Comparison of ENCODE assay signal across 8 cellular contexts in genomic region chr15:42490743-42491539, GRCh38. TPM values are rescaled to one million over a fixed set of nuclear protein-coding genes. Genes with fewer than 3 reads are reported as not detected.
DNase-seq lines count a peak whose midpoint lies in the region; ATAC-seq and TF ChIP-seq lines count a peak whose summit lies in the region.

Gene ZNF106 (minus strand): TSS chr15:42491141. CDS start chr15:42472289, 18,852 bp downstream.

- H3K27ac ChIP-seq in DND-41 (ENCODE audit: low read length) (peak within 1 kb of the TSS; percentile 88), ovary (peak within 1 kb of the TSS; percentile 85 to 87), thyroid gland (peak within 1 kb of the TSS; percentile 90 to 96 (median 94))

- no peak for TF ChIP-seq EP300 in ovary (IDR thresholded peaks at IDR 0.05)

- peak within 1 kb of the TSS; percentile 62 for H3K4me2 ChIP-seq in DND-41 (ENCODE audit: insufficient read depth, low read length)

- H3K4me3 ChIP-seq in DND-41 (ENCODE audit: low read depth in 1 of 2, low read length in 2 of 2) (peak within 1 kb of the TSS; percentile 44 to 76), HFF-Myc (replicated peaks; ENCODE audit: low read depth, low read length) (peak within 1 kb of the TSS; percentile 92), ovary (peak within 1 kb of the TSS; percentile 49), thyroid gland (replicated peaks in 1 of 3) (peak within 1 kb of the TSS; percentile 53 to 77 (median 60))

- H3K36me3 ChIP-seq in DND-41 (ENCODE audit: insufficient read depth, low read length) = no peaks in the 10 kb centered on the region
- no peaks in the 10 kb centered on the region for H3K36me3 ChIP-seq in ovary
- H3K36me3 ChIP-seq in thyroid gland = no peaks in the 10 kb centered on the region

- H3K27me3 ChIP-seq in DND-41 (ENCODE audit: insufficient read depth, low read length, poor library complexity) = no peaks in the 10 kb centered on the region
- H3K27me3 ChIP-seq in ovary = no peaks in the 10 kb centered on the region
- H3K27me3 ChIP-seq in thyroid gland = no peaks in the 10 kb centered on the region

- TF ChIP-seq CTCF in DND-41 (IDR thresholded peaks at IDR 0.05; ENCODE audit: borderline replicate concordance, extremely low read depth, low read length, poor library complexity, severe bottlenecking) (peak; percentile 7), HFF-Myc (IDR thresholded peaks at IDR 0.05; ENCODE audit: low read depth, low read length, missing control alignments) (no peak), ovary (IDR thresholded peaks at IDR 0.05) (peak in 1 of 3 donors; percentile 28), thyroid gland (IDR thresholded peaks at IDR 0.05) (peak in 1 of 6 experiments; percentile 9)

- H3K9ac ChIP-seq in DND-41 (ENCODE audit: low read depth, low read length) = peak within 1 kb of the TSS; percentile 70

- 0 to 1% (median 1%) methylated on average over 48 to 49 of the region's 49 CpGs for WGBS in ovary, 3 donors
- 1% methylated on average over 34 to 47 of the region's 49 CpGs for WGBS in thyroid gland, 2 donors

- H3K79me2 ChIP-seq in DND-41 (ENCODE audit: insufficient read depth, low read length) = peaks cover 46% of the 10 kb centered on the region

- ATAC-seq in DND-41 (ENCODE audit: insufficient read depth, low read depth) (peak; percentile 62), Right ventricle myocardium superior (ENCODE audit: poor library complexity) (peak; percentile 82)

- intact Hi-C loops in Right ventricle myocardium superior (cut with DNase I) = no loop called here
- intact Hi-C loops in ovary (cut with DNase I) = no loop called here
- intact Hi-C loops in thyroid gland (cut with DNase I) = loop anchor here (5.0 kb wide), 1 partner anchor 56 kb away; the partner anchor contains the start of genes HAUS2 and LRRC57

- H3K9me3 ChIP-seq in DND-41 (ENCODE audit: insufficient read depth, low read length, severe bottlenecking) = no peaks in the 10 kb centered on the region
- no peaks in the 10 kb centered on the region for H3K9me3 ChIP-seq in ovary
- H3K9me3 ChIP-seq in thyroid gland = no peaks in the 10 kb centered on the region

- DNase-seq in DND-41 = peak; percentile 87
- peak; percentile 68 for DNase-seq in HFF-Myc (ENCODE audit: extremely low read depth, low read depth)
- peak; percentile 35 for DNase-seq in NCI-H1417 treated with DMSO at 0.1 percent for 48 hours (lab: John Stamatoyannopoulos, UW)
- DNase-seq in SW 1271 (lab: John Stamatoyannopoulos, UW) = peak; percentile 60 to 84
- DNase-seq in activated naive CD8-positive, alpha-beta T cell treated with anti-CD3 and anti-CD28 coated beads, Interleukin-2, amount 50 U/mL, for 16 hours (ENCODE audit: low read depth, low spot score) = peak; percentile 67
- peak; percentile 88 for DNase-seq in Right ventricle myocardium superior
- DNase-seq in ovary = peak; percentile 86 to 93 (median 91)
- peak; percentile 82 to 86 for DNase-seq in thyroid gland

- peak within 1 kb of the TSS; percentile 85 for H2AFZ ChIP-seq in DND-41 (ENCODE audit: low read depth, low read length)

- H4K20me1 ChIP-seq in DND-41 (ENCODE audit: insufficient read depth, low read length) = no peaks in the 10 kb centered on the region

- peaks cover 27% of the 10 kb centered on the region for H3K4me1 ChIP-seq in DND-41 (ENCODE audit: insufficient read depth, low read length)
- peaks cover 3% of the 10 kb centered on the region for H3K4me1 ChIP-seq in ovary (ENCODE audit: insufficient read depth)
- peaks cover 17 to 26% of the 10 kb centered on the region in 2 donors for H3K4me1 ChIP-seq in thyroid gland

- peak; percentile 79 for TF ChIP-seq POLR2A in ovary (IDR thresholded peaks at IDR 0.05)
- TF ChIP-seq POLR2A in thyroid gland (IDR thresholded peaks at IDR 0.05) = peak; percentile 47 to 90

RNA-seq across cellular contexts. Expression of gene ZNF106, which starts in this region (rescaled TPM):
- total RNA-seq in Right ventricle myocardium superior = 479 TPM
- 10 to 100 TPM; 27.5 to 59.0 (median 43.4) TPM for total RNA-seq in ovary
- 10 to 100 TPM; 12.2 to 44.1 TPM for polyA plus RNA-seq in ovary
- 10 to 100 TPM; 42.9 to 54.8 (median 50.3) TPM for total RNA-seq in thyroid gland

Comparison
In these comparisons a context has a peak if more than half of its experiments do, and no peak if none do; other contexts are left out.
1. Peak in every context shown above with its lines: DNase-seq, ATAC-seq, H3K4me3 ChIP-seq and H3K27ac ChIP-seq.
2. DNase-seq: peak in every context shown above with its lines; median percentile 91 in ovary; 88 in Right ventricle myocardium superior; 87 in DND-41; 84 in thyroid gland; 72 in SW 1271; 68 in HFF-Myc; 67 in activated naive CD8-positive, alpha-beta T cell treated with anti-CD3 and anti-CD28 coated beads, Interleukin-2, amount 50 U/mL, for 16 hours; 35 in NCI-H1417 treated with DMSO at 0.1 percent for 48 hours.